Comparison of ENCODE assay signal across 1 cellular context in the genomic region with DNA sequence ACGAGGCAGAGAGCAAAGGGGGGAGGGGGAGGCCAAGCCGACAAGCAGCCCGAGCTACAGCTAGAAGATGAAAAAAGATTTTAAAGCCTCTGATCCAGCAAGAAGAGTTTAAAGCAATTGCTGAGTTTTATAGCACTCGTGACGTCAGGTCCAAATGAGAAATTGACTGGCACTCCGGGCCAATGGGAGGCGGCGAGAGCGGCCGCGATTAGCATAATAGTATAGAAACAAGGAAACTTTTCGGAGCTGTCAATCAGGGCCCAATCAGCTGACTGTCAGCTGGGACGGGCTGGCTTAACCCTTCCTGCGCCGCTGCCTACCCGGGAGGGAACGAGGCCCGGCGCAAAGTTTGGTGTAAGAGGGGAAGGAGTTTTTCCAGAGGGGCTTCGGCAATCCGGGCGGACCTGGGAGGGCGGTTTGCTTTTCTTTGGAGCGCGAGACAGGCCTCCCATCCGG.
TF ChIP-seq lines count a peak whose summit lies in the region.

A gene (minus strand): TSS at position 102 of the 456 bp plus-strand sequence. CDS start 835 bp downstream, outside the sequence.

TF ChIP-seq in H1, 55 proteins besides CTCF, POLR2A, EP300 and RAD21 (continued from another document):
- TF ChIP-seq, protein P1, sequence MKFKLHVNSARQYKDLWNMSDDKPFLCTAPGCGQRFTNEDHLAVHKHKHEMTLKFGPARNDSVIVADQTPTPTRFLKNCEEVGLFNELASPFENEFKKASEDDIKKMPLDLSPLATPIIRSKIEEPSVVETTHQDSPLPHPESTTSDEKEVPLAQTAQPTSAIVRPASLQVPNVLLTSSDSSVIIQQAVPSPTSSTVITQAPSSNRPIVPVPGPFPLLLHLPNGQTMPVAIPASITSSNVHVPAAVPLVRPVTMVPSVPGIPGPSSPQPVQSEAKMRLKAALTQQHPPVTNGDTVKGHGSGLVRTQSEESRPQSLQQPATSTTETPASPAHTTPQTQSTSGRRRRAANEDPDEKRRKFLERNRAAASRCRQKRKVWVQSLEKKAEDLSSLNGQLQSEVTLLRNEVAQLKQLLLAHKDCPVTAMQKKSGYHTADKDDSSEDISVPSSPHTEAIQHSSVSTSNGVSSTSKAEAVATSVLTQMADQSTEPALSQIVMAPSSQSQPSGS (IDR thresholded peaks at IDR 0.05; ENCODE audit: low read length): no peak
- TF ChIP-seq ZNF274 (IDR thresholded peaks at IDR 0.05; ENCODE audit: borderline replicate concordance, extremely low read depth, low read length) (no peak), TBP (IDR thresholded peaks at IDR 0.05; ENCODE audit: low read depth, low read length) (no peak), SUZ12 (IDR thresholded peaks at IDR 0.05; ENCODE audit: low read length) (no peak; the same call in 1 of the 2 replicates), SAP30 (IDR thresholded peaks at IDR 0.05; ENCODE audit: insufficient read depth, insufficient replicate concordance, low read length) (peak; percentile 99), ASH2L (IDR thresholded peaks at IDR 0.05; ENCODE audit: low read length) (peak; percentile 43), NANOG (IDR thresholded peaks at IDR 0.05; ENCODE audit: insufficient read depth, low read depth, low read length, poor library complexity, severe bottlenecking) (no peak), KDM1A (IDR thresholded peaks at IDR 0.05; ENCODE audit: borderline replicate concordance, low read length) (no peak), KDM4A (IDR thresholded peaks at IDR 0.05; ENCODE audit: low read depth, low read length, severe bottlenecking) (no peak), KDM5A (IDR thresholded peaks at IDR 0.05; ENCODE audit: low read length) (no peak), HDAC6 (IDR thresholded peaks at IDR 0.05; ENCODE audit: low read depth, low read length) (no peak), SIX5 (IDR thresholded peaks at IDR 0.05; ENCODE audit: low read depth, low read length) (no peak), EZH2 (IDR thresholded peaks at IDR 0.05; ENCODE audit: low read depth, low read length, severe bottlenecking) (no peak), BACH1 (IDR thresholded peaks at IDR 0.05; ENCODE audit: low read length) (no peak), CBX5 (IDR thresholded peaks at IDR 0.05; ENCODE audit: low read depth, low read length) (no peak), POLR2AphosphoS5 (IDR thresholded peaks at IDR 0.05; ENCODE audit: low read depth, low read length) (no peak), GABPA (IDR thresholded peaks at IDR 0.05; ENCODE audit: borderline replicate concordance, insufficient read depth, low read length) (no peak), SIRT6 (IDR thresholded peaks at IDR 0.05; ENCODE audit: low read length) (no peak), SP4 (IDR thresholded peaks at IDR 0.05; ENCODE audit: low read length) (no peak), HDAC2 (IDR thresholded peaks at IDR 0.05; ENCODE audit: borderline replicate concordance in 1 of 2, low read depth in 2 of 2, low read length in 2 of 2) (peak; percentile 95), RBBP5 (IDR thresholded peaks at IDR 0.05; ENCODE audit: borderline replicate concordance, low read depth, low read length) (no peak), PHF8 (conservative IDR thresholded peaks at IDR 0.05; ENCODE audit: low read depth, low read length) (no peak), CEBPB (IDR thresholded peaks at IDR 0.05; ENCODE audit: low read depth, low read length) (no peak), MAFK (IDR thresholded peaks at IDR 0.05; ENCODE audit: low read depth, low read length) (no peak), FOSL1 (IDR thresholded peaks at IDR 0.05; ENCODE audit: insufficient read depth, low read depth, low read length) (no peak), CREB1 (IDR thresholded peaks at IDR 0.05) (no peak; the same call in 1 of the 2 replicates), RFX5 (IDR thresholded peaks at IDR 0.05; ENCODE audit: borderline replicate concordance, low read depth, low read length) (no peak), SRF (IDR thresholded peaks at IDR 0.05; ENCODE audit: low read depth, low read length) (no peak), JUND (IDR thresholded peaks at IDR 0.05; ENCODE audit: low read length) (no peak), TCF12 (IDR thresholded peaks at IDR 0.05; ENCODE audit: low read depth, low read length) (no peak), TAF1 (IDR thresholded peaks at IDR 0.05; ENCODE audit: low read depth, low read length) (no peak), BCL11A (IDR thresholded peaks at IDR 0.05; ENCODE audit: low read depth in 2 of 2, low read length in 2 of 2) (no peak), GTF2F1 (IDR thresholded peaks at IDR 0.05; ENCODE audit: borderline replicate concordance, low read depth, low read length) (no peak), BRCA1 (IDR thresholded peaks at IDR 0.05; ENCODE audit: low read depth, low read length) (no peak), CBX8 (IDR thresholded peaks at IDR 0.05; ENCODE audit: borderline replicate concordance, low read depth, low read length) (no peak), SIN3A (conservative IDR thresholded peaks at IDR 0.05 in 1 of 2, IDR thresholded peaks at IDR 0.05 in 1 of 2; ENCODE audit: low read depth in 1 of 2, low read length in 2 of 2) (peak; percentile 100)
- TF ChIP-seq, protein P2, sequence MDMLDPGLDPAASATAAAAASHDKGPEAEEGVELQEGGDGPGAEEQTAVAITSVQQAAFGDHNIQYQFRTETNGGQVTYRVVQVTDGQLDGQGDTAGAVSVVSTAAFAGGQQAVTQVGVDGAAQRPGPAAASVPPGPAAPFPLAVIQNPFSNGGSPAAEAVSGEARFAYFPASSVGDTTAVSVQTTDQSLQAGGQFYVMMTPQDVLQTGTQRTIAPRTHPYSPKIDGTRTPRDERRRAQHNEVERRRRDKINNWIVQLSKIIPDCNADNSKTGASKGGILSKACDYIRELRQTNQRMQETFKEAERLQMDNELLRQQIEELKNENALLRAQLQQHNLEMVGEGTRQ (IDR thresholded peaks at IDR 0.05; ENCODE audit: low read length): peak; percentile 60; the same call in 1 of the 2 replicates
- TF ChIP-seq, protein P3, sequence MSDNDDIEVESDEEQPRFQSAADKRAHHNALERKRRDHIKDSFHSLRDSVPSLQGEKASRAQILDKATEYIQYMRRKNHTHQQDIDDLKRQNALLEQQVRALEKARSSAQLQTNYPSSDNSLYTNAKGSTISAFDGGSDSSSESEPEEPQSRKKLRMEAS (IDR thresholded peaks at IDR 0.05): peak; percentile 29
- TF ChIP-seq, protein P4, sequence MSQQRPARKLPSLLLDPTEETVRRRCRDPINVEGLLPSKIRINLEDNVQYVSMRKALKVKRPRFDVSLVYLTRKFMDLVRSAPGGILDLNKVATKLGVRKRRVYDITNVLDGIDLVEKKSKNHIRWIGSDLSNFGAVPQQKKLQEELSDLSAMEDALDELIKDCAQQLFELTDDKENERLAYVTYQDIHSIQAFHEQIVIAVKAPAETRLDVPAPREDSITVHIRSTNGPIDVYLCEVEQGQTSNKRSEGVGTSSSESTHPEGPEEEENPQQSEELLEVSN (IDR thresholded peaks at IDR 0.05): no peak; the same call in 1 of the 2 replicates
- TF ChIP-seq, protein P5, sequence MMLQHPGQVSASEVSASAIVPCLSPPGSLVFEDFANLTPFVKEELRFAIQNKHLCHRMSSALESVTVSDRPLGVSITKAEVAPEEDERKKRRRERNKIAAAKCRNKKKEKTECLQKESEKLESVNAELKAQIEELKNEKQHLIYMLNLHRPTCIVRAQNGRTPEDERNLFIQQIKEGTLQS (IDR thresholded peaks at IDR 0.05; ENCODE audit: insufficient read depth, low read depth, low read length): peak; percentile 29; the same call in 1 of the 2 replicates
- TF ChIP-seq, protein P6, sequence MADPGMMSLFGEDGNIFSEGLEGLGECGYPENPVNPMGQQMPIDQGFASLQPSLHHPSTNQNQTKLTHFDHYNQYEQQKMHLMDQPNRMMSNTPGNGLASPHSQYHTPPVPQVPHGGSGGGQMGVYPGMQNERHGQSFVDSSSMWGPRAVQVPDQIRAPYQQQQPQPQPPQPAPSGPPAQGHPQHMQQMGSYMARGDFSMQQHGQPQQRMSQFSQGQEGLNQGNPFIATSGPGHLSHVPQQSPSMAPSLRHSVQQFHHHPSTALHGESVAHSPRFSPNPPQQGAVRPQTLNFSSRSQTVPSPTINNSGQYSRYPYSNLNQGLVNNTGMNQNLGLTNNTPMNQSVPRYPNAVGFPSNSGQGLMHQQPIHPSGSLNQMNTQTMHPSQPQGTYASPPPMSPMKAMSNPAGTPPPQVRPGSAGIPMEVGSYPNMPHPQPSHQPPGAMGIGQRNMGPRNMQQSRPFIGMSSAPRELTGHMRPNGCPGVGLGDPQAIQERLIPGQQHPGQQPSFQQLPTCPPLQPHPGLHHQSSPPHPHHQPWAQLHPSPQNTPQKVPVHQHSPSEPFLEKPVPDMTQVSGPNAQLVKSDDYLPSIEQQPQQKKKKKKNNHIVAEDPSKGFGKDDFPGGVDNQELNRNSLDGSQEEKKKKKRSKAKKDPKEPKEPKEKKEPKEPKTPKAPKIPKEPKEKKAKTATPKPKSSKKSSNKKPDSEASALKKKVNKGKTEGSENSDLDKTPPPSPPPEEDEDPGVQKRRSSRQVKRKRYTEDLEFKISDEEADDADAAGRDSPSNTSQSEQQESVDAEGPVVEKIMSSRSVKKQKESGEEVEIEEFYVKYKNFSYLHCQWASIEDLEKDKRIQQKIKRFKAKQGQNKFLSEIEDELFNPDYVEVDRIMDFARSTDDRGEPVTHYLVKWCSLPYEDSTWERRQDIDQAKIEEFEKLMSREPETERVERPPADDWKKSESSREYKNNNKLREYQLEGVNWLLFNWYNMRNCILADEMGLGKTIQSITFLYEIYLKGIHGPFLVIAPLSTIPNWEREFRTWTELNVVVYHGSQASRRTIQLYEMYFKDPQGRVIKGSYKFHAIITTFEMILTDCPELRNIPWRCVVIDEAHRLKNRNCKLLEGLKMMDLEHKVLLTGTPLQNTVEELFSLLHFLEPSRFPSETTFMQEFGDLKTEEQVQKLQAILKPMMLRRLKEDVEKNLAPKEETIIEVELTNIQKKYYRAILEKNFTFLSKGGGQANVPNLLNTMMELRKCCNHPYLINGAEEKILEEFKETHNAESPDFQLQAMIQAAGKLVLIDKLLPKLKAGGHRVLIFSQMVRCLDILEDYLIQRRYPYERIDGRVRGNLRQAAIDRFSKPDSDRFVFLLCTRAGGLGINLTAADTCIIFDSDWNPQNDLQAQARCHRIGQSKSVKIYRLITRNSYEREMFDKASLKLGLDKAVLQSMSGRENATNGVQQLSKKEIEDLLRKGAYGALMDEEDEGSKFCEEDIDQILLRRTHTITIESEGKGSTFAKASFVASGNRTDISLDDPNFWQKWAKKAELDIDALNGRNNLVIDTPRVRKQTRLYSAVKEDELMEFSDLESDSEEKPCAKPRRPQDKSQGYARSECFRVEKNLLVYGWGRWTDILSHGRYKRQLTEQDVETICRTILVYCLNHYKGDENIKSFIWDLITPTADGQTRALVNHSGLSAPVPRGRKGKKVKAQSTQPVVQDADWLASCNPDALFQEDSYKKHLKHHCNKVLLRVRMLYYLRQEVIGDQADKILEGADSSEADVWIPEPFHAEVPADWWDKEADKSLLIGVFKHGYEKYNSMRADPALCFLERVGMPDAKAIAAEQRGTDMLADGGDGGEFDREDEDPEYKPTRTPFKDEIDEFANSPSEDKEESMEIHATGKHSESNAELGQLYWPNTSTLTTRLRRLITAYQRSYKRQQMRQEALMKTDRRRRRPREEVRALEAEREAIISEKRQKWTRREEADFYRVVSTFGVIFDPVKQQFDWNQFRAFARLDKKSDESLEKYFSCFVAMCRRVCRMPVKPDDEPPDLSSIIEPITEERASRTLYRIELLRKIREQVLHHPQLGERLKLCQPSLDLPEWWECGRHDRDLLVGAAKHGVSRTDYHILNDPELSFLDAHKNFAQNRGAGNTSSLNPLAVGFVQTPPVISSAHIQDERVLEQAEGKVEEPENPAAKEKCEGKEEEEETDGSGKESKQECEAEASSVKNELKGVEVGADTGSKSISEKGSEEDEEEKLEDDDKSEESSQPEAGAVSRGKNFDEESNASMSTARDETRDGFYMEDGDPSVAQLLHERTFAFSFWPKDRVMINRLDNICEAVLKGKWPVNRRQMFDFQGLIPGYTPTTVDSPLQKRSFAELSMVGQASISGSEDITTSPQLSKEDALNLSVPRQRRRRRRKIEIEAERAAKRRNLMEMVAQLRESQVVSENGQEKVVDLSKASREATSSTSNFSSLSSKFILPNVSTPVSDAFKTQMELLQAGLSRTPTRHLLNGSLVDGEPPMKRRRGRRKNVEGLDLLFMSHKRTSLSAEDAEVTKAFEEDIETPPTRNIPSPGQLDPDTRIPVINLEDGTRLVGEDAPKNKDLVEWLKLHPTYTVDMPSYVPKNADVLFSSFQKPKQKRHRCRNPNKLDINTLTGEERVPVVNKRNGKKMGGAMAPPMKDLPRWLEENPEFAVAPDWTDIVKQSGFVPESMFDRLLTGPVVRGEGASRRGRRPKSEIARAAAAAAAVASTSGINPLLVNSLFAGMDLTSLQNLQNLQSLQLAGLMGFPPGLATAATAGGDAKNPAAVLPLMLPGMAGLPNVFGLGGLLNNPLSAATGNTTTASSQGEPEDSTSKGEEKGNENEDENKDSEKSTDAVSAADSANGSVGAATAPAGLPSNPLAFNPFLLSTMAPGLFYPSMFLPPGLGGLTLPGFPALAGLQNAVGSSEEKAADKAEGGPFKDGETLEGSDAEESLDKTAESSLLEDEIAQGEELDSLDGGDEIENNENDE (IDR thresholded peaks at IDR 0.05; ENCODE audit: insufficient replicate concordance, low read length): no peak
TF ChIP-seq in H1: peak in this region for 7.
